Comparison of ENCODE assay signal across 30 cellular contexts in the genomic region with DNA sequence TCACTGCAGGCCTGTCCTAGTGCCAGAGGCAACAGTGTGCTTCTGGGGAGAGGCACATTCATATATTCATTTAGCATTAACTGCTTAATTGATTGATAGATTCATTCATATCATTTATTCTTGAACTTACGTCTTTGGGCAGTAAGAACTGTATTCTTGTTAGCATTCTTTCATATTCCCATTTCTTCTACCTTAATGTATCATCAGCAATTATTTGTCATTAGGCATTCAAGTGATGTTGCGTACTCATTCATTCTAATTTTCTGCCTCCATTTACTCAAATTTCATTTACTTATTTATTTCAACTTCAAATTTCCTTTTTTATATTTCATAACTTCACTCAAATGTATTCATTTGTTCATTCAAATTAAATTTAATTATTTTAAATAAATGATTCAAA. TPM values are rescaled to one million over a fixed set of nuclear protein-coding genes. Genes with fewer than 3 reads are reported as not detected.
"Had no signal": no experiment of that assay in that cellular context is flagged by ENCODE, and none has a peak within 500 bp of the region (broad histone marks: within the 10 kb centered on the region; RNA-seq: fewer than 3 reads in every experiment).

No MANE protein-coding gene starts in this region.

- ATAC-seq: stimulated activated effector memory CD8-positive, alpha-beta T cell treated with anti-CD3 and anti-CD28 coated beads, Interleukin-12 subunit alpha, Interleukin-12 subunit beta, amount 100 ng/mL, for 72 hours; stimulated activated memory B cell treated with anti-CD40 and anti-IgM and Interleukin-4, amounts not matched to agents 10 μg/mL and 1 μg/mL and 100 μg/mL, for 72 hours; stimulated activated naive B cell treated with anti-CD40 and anti-IgM and Interleukin-4, amounts not matched to agents 10 μg/mL and 1 μg/mL and 100 μg/mL, for 72 hours; stimulated activated naive CD8-positive, alpha-beta T cell treated with anti-CD3 and anti-CD28 coated beads, Interleukin-15, amount 100 ng/mL, for 72 hours; stimulated activated naive CD8-positive, alpha-beta T cell treated with anti-CD3 and anti-CD28 coated beads, Interleukin-15, Interleukin-2, amounts not matched to agents 100 U/mL and 50 U/mL, for 24 hours; upper lobe of right lung had no signal

- H3K9me3 Mint-ChIP-seq: stimulated activated effector memory CD8-positive, alpha-beta T cell treated with anti-CD3 and anti-CD28 coated beads, Interleukin-12 subunit alpha, Interleukin-12 subunit beta, amount 100 ng/mL, for 72 hours; stimulated activated naive CD8-positive, alpha-beta T cell treated with anti-CD3 and anti-CD28 coated beads, Interleukin-15, Interleukin-2, amounts not matched to agents 100 ng/mL and 50 ng/mL, for 24 hours; type B pancreatic cell had no signal

- H3K9me3 ChIP-seq: suprapubic skin, testis, thoracic aorta, thyroid gland, transverse colon, upper lobe of right lung, uterus, vagina had no signal

- H3K4me3 ChIP-seq: stomach, suprapubic skin, testis, thoracic aorta, thyroid gland, tibial artery, tibial nerve, transverse colon, upper lobe of left lung, upper lobe of right lung, uterus, vagina had no signal

- H3K36me3 Mint-ChIP-seq: stimulated activated effector memory CD8-positive, alpha-beta T cell treated with anti-CD3 and anti-CD28 coated beads, Interleukin-12 subunit alpha, Interleukin-12 subunit beta, amount 100 ng/mL, for 72 hours; type B pancreatic cell had no signal

- H3K27ac Mint-ChIP-seq: stimulated activated effector memory CD8-positive, alpha-beta T cell treated with anti-CD3 and anti-CD28 coated beads, Interleukin-12 subunit alpha, Interleukin-12 subunit beta, amount 100 ng/mL, for 72 hours; stimulated activated memory B cell treated with anti-CD40 and anti-IgM and Interleukin-4, amounts not matched to agents 10 μg/mL and 1 μg/mL and 100 μg/mL, for 72 hours; stimulated activated naive B cell treated with anti-CD40 and anti-IgM and Interleukin-4, amounts not matched to agents 10 μg/mL and 1 μg/mL and 100 μg/mL, for 72 hours; stimulated activated naive CD8-positive, alpha-beta T cell treated with anti-CD3 and anti-CD28 coated beads, Interleukin-15, amount 100 ng/mL, for 72 hours; stimulated activated naive CD8-positive, alpha-beta T cell treated with anti-CD3 and anti-CD28 coated beads, Interleukin-15, Interleukin-2, amounts not matched to agents 100 ng/mL and 50 ng/mL, for 24 hours; type B pancreatic cell had no signal

- H3K4me1 Mint-ChIP-seq: stimulated activated effector memory CD8-positive, alpha-beta T cell treated with anti-CD3 and anti-CD28 coated beads, Interleukin-12 subunit alpha, Interleukin-12 subunit beta, amount 100 ng/mL, for 72 hours; stimulated activated memory B cell treated with anti-CD40 and anti-IgM and Interleukin-4, amounts not matched to agents 10 μg/mL and 1 μg/mL and 100 μg/mL, for 72 hours; stimulated activated naive B cell treated with anti-CD40 and anti-IgM and Interleukin-4, amounts not matched to agents 10 μg/mL and 1 μg/mL and 100 μg/mL, for 72 hours; stimulated activated naive CD8-positive, alpha-beta T cell treated with anti-CD3 and anti-CD28 coated beads, Interleukin-15, amount 100 ng/mL, for 72 hours had no signal

- H3K27me3 ChIP-seq: stomach, suprapubic skin, testis, thyroid gland, tibial artery, tibial nerve, transverse colon, upper lobe of left lung, upper lobe of right lung, uterus, vagina had no signal

- H3K27me3 Mint-ChIP-seq: stimulated activated memory B cell treated with anti-CD40 and anti-IgM and Interleukin-4, amounts not matched to agents 10 μg/mL and 1 μg/mL and 100 μg/mL, for 72 hours; stimulated activated naive CD8-positive, alpha-beta T cell treated with anti-CD3 and anti-CD28 coated beads, Interleukin-15, amount 100 ng/mL, for 72 hours; type B pancreatic cell had no signal

- H3K4me3 Mint-ChIP-seq: stimulated activated effector memory CD8-positive, alpha-beta T cell treated with anti-CD3 and anti-CD28 coated beads, Interleukin-12 subunit alpha, Interleukin-12 subunit beta, amount 100 ng/mL, for 72 hours; stimulated activated memory B cell treated with anti-CD40 and anti-IgM and Interleukin-4, amounts not matched to agents 10 μg/mL and 1 μg/mL and 100 μg/mL, for 72 hours; stimulated activated naive B cell treated with anti-CD40 and anti-IgM and Interleukin-4, amounts not matched to agents 10 μg/mL and 1 μg/mL and 100 μg/mL, for 72 hours; stimulated activated naive CD8-positive, alpha-beta T cell treated with anti-CD3 and anti-CD28 coated beads, Interleukin-15, amount 100 ng/mL, for 72 hours; stimulated activated naive CD8-positive, alpha-beta T cell treated with anti-CD3 and anti-CD28 coated beads, Interleukin-15, Interleukin-2, amounts not matched to agents 100 ng/mL and 50 ng/mL, for 24 hours; type B pancreatic cell had no signal

- FAIRE-seq: urothelium cell line had no signal

- H3K4me1 ChIP-seq: stomach, suprapubic skin, testis, thyroid gland, tibial artery, transverse colon, upper lobe of left lung, upper lobe of right lung, uterus, vagina had no signal

- H3K36me3 ChIP-seq: stomach, suprapubic skin, thoracic aorta, thyroid gland, tibial artery, tibial nerve, transverse colon, upper lobe of left lung, upper lobe of right lung, uterus, vagina had no signal

- DNase-seq: stimulated activated CD4-positive, alpha-beta T cell treated with anti-CD3 and anti-CD28 coated beads, Interleukin-2, amount 100 ng/mL, for 48 hours; stimulated activated CD4-positive, alpha-beta T cell treated with anti-CD3 and anti-CD28 coated beads, Interleukin-4, amount 100 ng/mL, for 1 hour; stimulated activated CD4-positive, alpha-beta T cell treated with anti-CD3 and anti-CD28 coated beads, Interleukin-4, amount 100 ng/mL, for 24 hours; stimulated activated CD4-positive, alpha-beta T cell treated with anti-CD3 and anti-CD28 coated beads, Interleukin-4, amount 100 ng/mL, for 4 hours; stimulated activated CD8-positive, alpha-beta memory T cell treated with anti-CD3 and anti-CD28 coated beads, Interleukin-4, amount 100 ng/mL, for 48 hours; stimulated activated naive B cell treated with anti-CD40 and anti-IgM and Interleukin-4, amounts not matched to agents 10 μg/mL and 1 μg/mL and 100 μg/mL, for 72 hours; stimulated activated naive CD4-positive, alpha-beta T cell; stimulated activated naive CD4-positive, alpha-beta T cell treated with Interleukin-2 at 50 U/mL for 16 hours; stimulated activated naive CD8-positive, alpha-beta T cell treated with anti-CD3 and anti-CD28 coated beads, Interleukin-15, amount 100 ng/mL, for 72 hours; stimulated activated naive CD8-positive, alpha-beta T cell treated with anti-CD3 and anti-CD28 coated beads, Interleukin-15, Interleukin-2, amounts not matched to agents 100 U/mL and 50 U/mL, for 24 hours; stomach; substantia nigra; testis; thyroid gland; tibial artery; transverse colon; trophoblast cell; upper lobe of left lung; upper lobe of right lung; uterus had no signal

- H3K27ac ChIP-seq: stomach, suprapubic skin, testis, thoracic aorta, thyroid gland, tibial artery, tibial nerve, transverse colon, upper lobe of left lung, upper lobe of right lung, uterus, vagina had no signal

RNA-seq across cellular contexts. Expression of gene CCR4, which starts 31.5 kb away (rescaled TPM):
- total RNA-seq: temporal lobe had no signal
